ENCODE assay signal across 17 cellular contexts in the genomic region with DNA sequence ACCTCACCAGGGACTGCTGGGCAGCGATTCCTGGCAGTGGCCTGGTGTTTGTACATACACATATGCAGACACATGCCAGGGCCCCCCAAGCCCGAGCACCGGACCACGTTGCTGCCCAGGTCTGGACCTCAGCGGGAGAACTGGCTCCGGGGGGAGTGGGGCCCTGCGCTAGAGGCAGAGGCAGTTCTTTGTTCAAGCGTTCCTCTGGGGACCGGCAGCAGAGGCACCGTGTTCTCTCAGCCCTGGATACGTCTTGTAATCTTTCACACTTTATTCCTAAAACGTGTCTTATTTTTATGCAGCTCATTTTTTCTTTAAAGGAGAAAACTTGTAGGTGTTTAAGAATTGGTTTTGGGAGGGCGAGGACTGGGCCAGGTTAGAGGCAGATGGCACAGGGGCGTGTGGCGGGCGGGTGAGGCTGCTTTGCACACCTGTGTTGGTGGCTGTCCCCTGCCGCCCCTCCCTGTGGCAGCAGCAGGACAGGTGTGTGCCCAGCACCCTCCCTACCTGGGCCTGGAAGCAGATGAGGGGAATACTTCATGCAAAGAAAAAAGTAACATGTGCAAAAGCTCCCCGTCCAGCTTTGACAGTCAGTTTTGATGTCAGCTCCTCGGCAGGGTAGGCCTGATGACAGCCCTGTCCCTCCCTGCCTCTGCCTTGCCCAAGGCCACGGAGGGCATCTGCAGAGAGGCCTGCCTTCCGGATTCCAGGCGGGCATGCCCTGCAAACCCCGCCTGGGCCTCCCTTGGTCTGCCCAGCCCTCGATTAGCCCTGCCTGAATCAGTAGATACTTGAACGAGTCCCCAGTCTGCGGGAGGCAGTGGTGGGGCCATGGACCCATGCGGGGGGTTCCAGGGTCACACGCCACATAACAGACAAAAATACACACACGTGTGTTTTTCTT. TPM values are rescaled to one million over a fixed set of nuclear protein-coding genes. Genes with fewer than 3 reads are reported as not detected.
DNase-seq lines count a peak whose midpoint lies in the region; ATAC-seq, FAIRE-seq and TF ChIP-seq lines count a peak whose summit lies in the region.
"Had no signal": no experiment of that assay in that cellular context is flagged by ENCODE, and none has a peak within 500 bp of the region (broad histone marks: within the 10 kb centered on the region; RNA-seq: fewer than 3 reads in every experiment).

No MANE protein-coding gene starts in this region.

- BruUV-seq in HepG2 (replicated peaks; lab: Mats Ljungman, UMichigan): TSS peak; percentile 57

- H3K4me1 Mint-ChIP-seq in IgD-negative memory B cell (peaks cover 22 to 27% (median 25%) of the 10 kb centered on the region in 3 donors), T-cell (peaks cover 0 to 9% (median 6%) of the 10 kb centered on the region in 3 donors)

- intact Hi-C loops in HepG2 (cut with micrococcal nuclease; ENCODE audit: unreplicated experiment): loop anchor here (10.0 kb wide), 1 partner anchor 87 kb away; no protein-coding TSS in a partner anchor

- H2BK12ac ChIP-seq in H1 (ENCODE audit: low read depth, low read length): no peak overlapping the region

- H3K56ac ChIP-seq in H1 (replicated peaks; ENCODE audit: insufficient read length, low read depth, low read length): no peak overlapping the region

- TF ChIP-seq POLR2A in H1 (IDR thresholded peaks at IDR 0.05; ENCODE audit: control extremely low read depth in 1 of 2, low read depth in 2 of 2, low read length in 2 of 2): no peak
- no peak for TF ChIP-seq POLR2A in HepG2 (IDR thresholded peaks at IDR 0.05; ENCODE audit: insufficient read depth in 1 of 2, low read depth in 2 of 2, low read length in 2 of 2)

- H3K27me3 ChIP-seq in H1 (replicated peaks in 1 of 4; ENCODE audit: control insufficient read depth in 3 of 4, extremely low read depth in 1 of 4, insufficient read depth in 3 of 4, low read length in 3 of 4) (no peaks in the 10 kb centered on the region), HepG2 (ENCODE audit: control insufficient read depth in 1 of 2, insufficient read depth in 2 of 2, low read length in 2 of 2) (no peaks in the 10 kb centered on the region)
- H3K27me3 ChIP-seq: uterus had no signal

- no peak overlapping the region for H3K18ac ChIP-seq in H1 (ENCODE audit: extremely low read depth, low read length)

- H3K9ac ChIP-seq in H1 (replicated peaks in 1 of 4; ENCODE audit: extremely low read depth in 1 of 4, low read depth in 3 of 4, low read length in 3 of 4) (no peak overlapping the region), HepG2 (ENCODE audit: insufficient read depth, low read depth, low read length) (no peak overlapping the region)

- H3K27ac ChIP-seq in 22Rv1 (peak overlapping the region; percentile 26; the same call in 1 of the 2 replicates), H1 (ENCODE audit: low read depth, low read length) (no peak overlapping the region), HepG2 (ENCODE audit: extremely low read length, insufficient read depth, low read length) (no peak overlapping the region)
- H3K27ac ChIP-seq: uterus had no signal

- H3K27ac Mint-ChIP-seq in IgD-negative memory B cell: peak overlapping the region in 2 of 3 donors; percentile 46 to 93
- no peak overlapping the region for H3K27ac Mint-ChIP-seq in T-cell
- H3K27ac Mint-ChIP-seq: activated naive CD4-positive, alpha-beta T cell treated with anti-CD3 and anti-CD28 coated beads, Interleukin-2, amount 10 ng/mL, durations not matched to agents 7 days and 5 days had no signal

- DNase-seq in H1 (ENCODE audit: low read depth in 1 of 2, low spot score in 2 of 2) (no peak), HepG2 (ENCODE audit: low spot score) (no peak), T-cell (no peak), HUDEP-2 (lab: John Stamatoyannopoulos, UW; ENCODE audit: unreplicated experiment in 76 of 76) (no peak), DMS79 treated with DMSO at 0.1 percent for 48 hours (lab: John Stamatoyannopoulos, UW) (no peak)
- DNase-seq: activated CD4-positive, alpha-beta T cell treated with anti-CD3 and anti-CD28 coated beads, Interleukin-2, amount 50 U/mL, for 4 hours; activated naive CD4-positive, alpha-beta T cell treated with anti-CD3 and anti-CD28 coated beads, Interleukin-2, amount 10 ng/mL, durations not matched to agents 7 days and 5 days; dermis blood vessel endothelial cell; Karpas-422; mesendoderm; NCI-H1105; retina; stimulated activated naive CD8-positive, alpha-beta T cell treated with anti-CD3 and anti-CD28 coated beads, Interleukin-15, Interleukin-2, amounts not matched to agents 100 U/mL and 50 U/mL, for 24 hours; uterus had no signal

- H4K8ac ChIP-seq in H1 (ENCODE audit: extremely low read depth, insufficient read depth, low read length): peak overlapping the region; percentile 35; the same call in 1 of the 2 replicates

- no peaks in the 10 kb centered on the region for H3K27me3 Mint-ChIP-seq in IgD-negative memory B cell
- H3K27me3 Mint-ChIP-seq in T-cell: no peaks in the 10 kb centered on the region
- H3K27me3 Mint-ChIP-seq: activated naive CD4-positive, alpha-beta T cell treated with anti-CD3 and anti-CD28 coated beads, Interleukin-2, amount 10 ng/mL, durations not matched to agents 7 days and 5 days had no signal

- TF ChIP-seq CTCF in 22Rv1 (IDR thresholded peaks at IDR 0.05) (no peak), H1 (IDR thresholded peaks at IDR 0.05; ENCODE audit: control extremely low read depth in 1 of 3, insufficient read depth in 1 of 3, low read depth in 1 of 3, low read length in 3 of 3) (no peak), HepG2 (CRISPR knock-in tag; IDR thresholded peaks at IDR 0.05) (no peak)

- H3K36me3 Mint-ChIP-seq in IgD-negative memory B cell: no peaks in the 10 kb centered on the region
- H3K36me3 Mint-ChIP-seq in T-cell: peaks cover 9% of the 10 kb centered on the region

- H4K91ac ChIP-seq in H1 (replicated peaks; ENCODE audit: insufficient read length, low read length): no peak overlapping the region

- FAIRE-seq in H1 (lab: Jason Lieb, UNC) (no peak), HepG2 (lab: Jason Lieb, UNC) (no peak)

- no peaks in the 10 kb centered on the region for H3K79me1 ChIP-seq in H1 (ENCODE audit: low read depth, low read length)

- in situ Hi-C loops in HepG2 (cut with HindIII; ENCODE audit: extremely low pct_ligation_motif_present, low pct_unique_long_range_greater_than_20kb): no loop called here

- no peak overlapping the region for H3K4ac ChIP-seq in H1 (replicated peaks; ENCODE audit: insufficient read length, low read depth, low read length)

- no peak overlapping the region for H2BK15ac ChIP-seq in H1 (ENCODE audit: low read length)

- peak overlapping the region in 2 of 4 donors; percentile 18 to 81 for H3K4me3 Mint-ChIP-seq in IgD-negative memory B cell
- no peak overlapping the region for H3K4me3 Mint-ChIP-seq in T-cell
- H3K4me3 Mint-ChIP-seq: activated naive CD4-positive, alpha-beta T cell treated with anti-CD3 and anti-CD28 coated beads, Interleukin-2, amount 10 ng/mL, durations not matched to agents 7 days and 5 days had no signal

- H3K14ac ChIP-seq in H1 (ENCODE audit: insufficient read length): no peak overlapping the region

- no peak overlapping the region for H3K4me3 ChIP-seq in H1 (ENCODE audit: extremely low read depth in 1 of 4, insufficient read depth in 2 of 4, low read depth in 3 of 4, low read length in 4 of 4)
- H3K4me3 ChIP-seq in HepG2 (replicated peaks in 1 of 3; ENCODE audit: insufficient read depth in 1 of 3, low read depth in 2 of 3, low read length in 3 of 3): no peak overlapping the region
- H3K4me3 ChIP-seq: uterus had no signal

- H2AFZ ChIP-seq in H1 (ENCODE audit: low read length) (no peak overlapping the region), HepG2 (ENCODE audit: low read length) (no peak overlapping the region)

- H3K9me3 Mint-ChIP-seq in IgD-negative memory B cell (no peaks in the 10 kb centered on the region), T-cell (no peaks in the 10 kb centered on the region)
- H3K9me3 Mint-ChIP-seq: activated naive CD4-positive, alpha-beta T cell treated with anti-CD3 and anti-CD28 coated beads, Interleukin-2, amount 10 ng/mL, durations not matched to agents 7 days and 5 days had no signal

- ATAC-seq in HepG2: no peak
- ATAC-seq in T-cell (replicated peaks in 1 of 4): no peak
- ATAC-seq in HG02970 (IDR thresholded peaks at IDR 0.05; ENCODE audit: low FRiP score, unreplicated experiment): no peak
- ATAC-seq: stimulated activated naive CD8-positive, alpha-beta T cell treated with anti-CD3 and anti-CD28 coated beads, Interleukin-15, Interleukin-2, amounts not matched to agents 100 U/mL and 50 U/mL, for 24 hours had no signal

- WGBS in H1 (ENCODE audit: extremely low coverage in 1 of 2, insufficient coverage in 1 of 2, insufficient read length in 1 of 2, insufficient replicate concordance in 2 of 2, low coverage in 1 of 2, low lambda C conversion rate in 2 of 2, missing lambda C conversion rate in 1 of 2), 2 experiments: 88% methylated on average over 29 of the region's 29 CpGs; no CpG with 5 or more reads in 1 of the 2 experiments
- WGBS in HepG2 (ENCODE audit: low lambda C conversion rate): 86% methylated on average over 25 of the region's 29 CpGs

- H3K79me2 ChIP-seq in H1 (ENCODE audit: control insufficient read depth in 1 of 2, insufficient read depth in 2 of 2, low read length in 2 of 2): no peaks in the 10 kb centered on the region
- H3K79me2 ChIP-seq in HepG2 (ENCODE audit: insufficient read depth, low read length): no peaks in the 10 kb centered on the region

- no peak for TF ChIP-seq RAD21 in H1 (IDR thresholded peaks at IDR 0.05 in 1 of 2, conservative IDR thresholded peaks at IDR 0.05 in 1 of 2; ENCODE audit: low read depth in 2 of 2, low read length in 2 of 2)
- no peak for TF ChIP-seq RAD21 in HepG2 (CRISPR knock-in tag; IDR thresholded peaks at IDR 0.05)

- peaks cover 4% of the 10 kb centered on the region; the same call in 1 of the 2 replicates for H3K23me2 ChIP-seq in H1 (ENCODE audit: low read depth, low read length)

- no peak overlapping the region for H2BK20ac ChIP-seq in H1 (ENCODE audit: low read length)

- CTCF ChIA-PET in H1 (lab: Charles Lee; ENCODE audit: partially characterized antibody): interaction anchor here (1.0 kb wide), 1 partner anchor 790 kb away, joined by 3 read pairs; no protein-coding TSS in a partner anchor
- CTCF ChIA-PET in HepG2 (lab: Yijun Ruan, JAX; ENCODE audit: low intra/inter-chr PET ratio, low total read pairs): no interaction called here
- CTCF ChIA-PET in T-cell (lab: Charles Lee): no interaction called here

- TF ChIP-seq EP300 in H1 (IDR thresholded peaks at IDR 0.05; ENCODE audit: borderline replicate concordance in 1 of 2, low read depth in 2 of 2, low read length in 2 of 2): no peak
- TF ChIP-seq EP300 in HepG2 (IDR thresholded peaks at IDR 0.05; ENCODE audit: low read depth in 2 of 2, low read length in 2 of 2): no peak
- no peak for TF ChIP-seq EP300 in HepG2 (CRISPR knock-in tag; IDR thresholded peaks at IDR 0.05; ENCODE audit: borderline replicate concordance)

- H3K23ac ChIP-seq in H1 (ENCODE audit: insufficient read length): no peak overlapping the region

- POLR2A ChIA-PET in H1 (lab: Charles Lee; ENCODE audit: partially characterized antibody) (interaction anchor here (1.0 to 4.8 kb wide), 4 partner anchors 6 to 23 kb away, joined by 3 to 33 read pairs (median 16); partner anchors contain the start of gene PUS1), HepG2 (lab: Yijun Ruan, JAX) (no interaction called here), T-cell (lab: Charles Lee) (no interaction called here)

- no peak overlapping the region; the same call in 1 of the 2 replicates for H2BK5ac ChIP-seq in H1 (ENCODE audit: low read depth, low read length)

- no peak overlapping the region for H2AK5ac ChIP-seq in H1 (ENCODE audit: low read depth, low read length)

- H4K20me1 ChIP-seq in H1 (replicated peaks in 1 of 2; ENCODE audit: control insufficient read depth in 1 of 2, insufficient read depth in 2 of 2, low read length in 2 of 2) (peaks cover 0 to 11% of the 10 kb centered on the region in 2 experiments), HepG2 (ENCODE audit: insufficient read depth, low read length) (no peaks in the 10 kb centered on the region)

- H4K5ac ChIP-seq in H1 (ENCODE audit: insufficient read length, low read depth, low read length): no peak overlapping the region

- H3K4me1 ChIP-seq in H1 (replicated peaks in 1 of 4; ENCODE audit: control insufficient read depth in 3 of 4, insufficient read depth in 4 of 4, low read length in 3 of 4) (no peaks in the 10 kb centered on the region), HepG2 (ENCODE audit: insufficient read depth, low read length) (no peaks in the 10 kb centered on the region)
- H3K4me1 ChIP-seq: uterus had no signal

- no peaks in the 10 kb centered on the region for H3K9me3 ChIP-seq in H1 (ENCODE audit: insufficient read depth in 2 of 2, low read depth in 1 of 2, low read length in 1 of 2)
- H3K9me3 ChIP-seq in HepG2 (ENCODE audit: low read length): no peaks in the 10 kb centered on the region
- H3K9me3 ChIP-seq: uterus had no signal

- no peak overlapping the region for H2BK120ac ChIP-seq in H1 (replicated peaks; ENCODE audit: low read depth, low read length)

- H3K36me3 ChIP-seq in H1 (ENCODE audit: control insufficient read depth in 2 of 4, insufficient read depth in 4 of 4, low read length in 3 of 4) (peaks cover 4 to 27% (median 10%) of the 10 kb centered on the region in 4 experiments; a peak in 6 of 8 replicates), HepG2 (replicated peaks in 1 of 2; ENCODE audit: control insufficient read depth in 1 of 2, insufficient read depth in 2 of 2, low read length in 2 of 2) (peaks cover 4 to 13% of the 10 kb centered on the region in 2 experiments; a peak in 4 of 5 replicates)
- H3K36me3 ChIP-seq: uterus had no signal

- H3K4me2 ChIP-seq in H1 (ENCODE audit: insufficient read depth in 1 of 2, low read depth in 2 of 2, low read length in 2 of 2) (no peak overlapping the region), HepG2 (ENCODE audit: low read depth, low read length) (no peak overlapping the region)

RNA-seq across cellular contexts. Expression of gene PUS1, which starts 7.0 kb away (rescaled TPM):
- 45.5 TPM for polyA plus RNA-seq in IgD-negative memory B cell
- 81.2 and 82.5 TPM in 2 replicates for total RNA-seq in H1 (2021; fragmentation: NEBNext Ultra II Directional; extraction: Animal tissue kit (Norgen Biotek cat#: 25700))
- polyA plus RNA-seq in H1 (2011; rRNA removed): 48.1 and 65.7 TPM in 2 replicates
- 74.1 TPM for polyA plus RNA-seq in H1 (2011; cell fraction: cytosol; rRNA removed)
- polyA plus RNA-seq in H1 (2011; cell fraction: nucleus; rRNA removed): 85.2 TPM
- 57.7 to 80.3 TPM (median 73.5 TPM) in 4 replicates for polyA plus RNA-seq in H1 (2012, experiment 1 of 2)
- 51.6 TPM for polyA plus RNA-seq in H1 (2012, experiment 2 of 2)
- 42.1 TPM for polyA plus RNA-seq in H1 (2013, experiment 1 of 2)
- 42.7 TPM for polyA plus RNA-seq in H1 (2013, experiment 2 of 2)
- polyA minus RNA-seq in H1 (2011; rRNA and poly(A)+ RNA removed): 28.4 and 37.6 TPM in 2 replicates
- 50.9 TPM for polyA minus RNA-seq in H1 (2011; cell fraction: cytosol; rRNA and poly(A)+ RNA removed)
- 40.6 TPM for polyA minus RNA-seq in H1 (2011; cell fraction: nucleus; rRNA and poly(A)+ RNA removed)
- 23.5 and 24.7 TPM in 2 replicates for total RNA-seq in HepG2 (2016; rRNA removed; fragmentation: Illumina TruSeq; extraction: Trizol)
- 6.6 and 7.1 TPM in 2 replicates for total RNA-seq in HepG2 (2016; cell fraction: cytosol; rRNA removed; fragmentation: Illumina TruSeq; extraction: Trizol; ENCODE audit: low read depth)
- total RNA-seq in HepG2 (2016; cell fraction: insoluble cytoplasmic fraction; rRNA removed; fragmentation: Illumina TruSeq; extraction: Trizol): 21.9 and 25.6 TPM in 2 replicates
- total RNA-seq in HepG2 (2016; cell fraction: membrane; rRNA removed; fragmentation: Illumina TruSeq; extraction: Trizol): 11.7 and 15.8 TPM in 2 replicates
- 22.3 and 22.5 TPM in 2 replicates for total RNA-seq in HepG2 (2016; cell fraction: nucleus; rRNA removed; fragmentation: Illumina TruSeq; extraction: Trizol)
- 19.2 and 28.3 TPM in 2 replicates for polyA plus RNA-seq in HepG2 (2011; rRNA removed)
- polyA plus RNA-seq in HepG2 (2011; cell fraction: cytosol; rRNA removed): 18.9 and 22.1 TPM in 2 replicates
- 51.5 and 61.7 TPM in 2 replicates for polyA plus RNA-seq in HepG2 (2011; cell fraction: nucleus; rRNA removed)
- 16.6 and 23.7 TPM in 2 replicates for polyA plus RNA-seq in HepG2 (2012)
- 6.6 and 8.0 TPM in 2 replicates for polyA plus RNA-seq in HepG2 (2016; cell fraction: cytosol; fragmentation: Illumina TruSeq; extraction: Trizol; ENCODE audit: low read depth)
- 37.8 and 38.4 TPM in 2 replicates for polyA plus RNA-seq in HepG2 (2016; cell fraction: insoluble cytoplasmic fraction; fragmentation: Illumina TruSeq; extraction: Trizol; ENCODE audit: low read depth)
- 14.2 and 18.7 TPM in 2 replicates for polyA plus RNA-seq in HepG2 (2016; cell fraction: membrane; fragmentation: Illumina TruSeq; extraction: Trizol; ENCODE audit: low read depth)
- 70.5 and 72.7 TPM in 2 replicates for polyA plus RNA-seq in HepG2 (2016; cell fraction: nucleus; fragmentation: Illumina TruSeq; extraction: Trizol; ENCODE audit: insufficient read depth, low read depth)
- polyA minus RNA-seq in HepG2 (2011; rRNA and poly(A)+ RNA removed; ENCODE audit: low replicate concordance): 26.1 and 71.1 TPM in 2 replicates
- polyA minus RNA-seq in HepG2 (2011; cell fraction: cytosol; rRNA and poly(A)+ RNA removed): 10.4 and 12.3 TPM in 2 replicates
- 31.2 and 34.2 TPM in 2 replicates for polyA minus RNA-seq in HepG2 (2011; cell fraction: nucleus; rRNA and poly(A)+ RNA removed)
- total RNA-seq in T-cell: 10 to 100 TPM; 27.8 to 71.4 (median 66.5) TPM

RNA-seq across cellular contexts. Expression of gene EP400, which starts 27.6 kb away (rescaled TPM):
- polyA plus RNA-seq in IgD-negative memory B cell (11.1 TPM), H1 (2011; rRNA removed) (13.1 and 16.2 TPM in 2 replicates), HepG2 (2011; rRNA removed) (4.2 and 4.9 TPM in 2 replicates)
- total RNA-seq in H1 (2021; fragmentation: NEBNext Ultra II Directional; extraction: Animal tissue kit (Norgen Biotek cat#: 25700)): 69.6 and 69.7 TPM in 2 replicates
- 9.9 TPM for polyA plus RNA-seq in H1 (2011; cell fraction: cytosol; rRNA removed)
- polyA plus RNA-seq in H1 (2011; cell fraction: nucleus; rRNA removed): 43.9 TPM
- 41.3 to 47.5 TPM (median 44.4 TPM) in 4 replicates for polyA plus RNA-seq in H1 (2012, experiment 1 of 2)
- 14.9 TPM for polyA plus RNA-seq in H1 (2012, experiment 2 of 2)
- polyA plus RNA-seq in H1 (2013, experiment 1 of 2): 29.6 TPM
- polyA plus RNA-seq in H1 (2013, experiment 2 of 2): 24.5 TPM
- polyA minus RNA-seq in H1 (2011; rRNA and poly(A)+ RNA removed): 22.0 and 23.0 TPM in 2 replicates
- 27.4 TPM for polyA minus RNA-seq in H1 (2011; cell fraction: cytosol; rRNA and poly(A)+ RNA removed)
- 33.5 TPM for polyA minus RNA-seq in H1 (2011; cell fraction: nucleus; rRNA and poly(A)+ RNA removed)
- total RNA-seq in HepG2 (2016; rRNA removed; fragmentation: Illumina TruSeq; extraction: Trizol) (5.0 and 8.4 TPM in 2 replicates), T-cell (10 to 100 TPM; 75.7 to 84.3 (median 79.2) TPM)
- 4.7 TPM in 2 replicates for total RNA-seq in HepG2 (2016; cell fraction: cytosol; rRNA removed; fragmentation: Illumina TruSeq; extraction: Trizol; ENCODE audit: low read depth)
- 3.7 and 7.0 TPM in 2 replicates for total RNA-seq in HepG2 (2016; cell fraction: insoluble cytoplasmic fraction; rRNA removed; fragmentation: Illumina TruSeq; extraction: Trizol)
- 6.0 and 6.1 TPM in 2 replicates for total RNA-seq in HepG2 (2016; cell fraction: membrane; rRNA removed; fragmentation: Illumina TruSeq; extraction: Trizol)
- total RNA-seq in HepG2 (2016; cell fraction: nucleus; rRNA removed; fragmentation: Illumina TruSeq; extraction: Trizol): 13.3 and 16.0 TPM in 2 replicates
- 2.4 and 3.4 TPM in 2 replicates for polyA plus RNA-seq in HepG2 (2011; cell fraction: cytosol; rRNA removed)
- polyA plus RNA-seq in HepG2 (2011; cell fraction: nucleus; rRNA removed): 23.5 and 23.6 TPM in 2 replicates
- polyA plus RNA-seq in HepG2 (2012): 16.1 and 16.9 TPM in 2 replicates
- 1.1 TPM in 2 replicates for polyA plus RNA-seq in HepG2 (2016; cell fraction: cytosol; fragmentation: Illumina TruSeq; extraction: Trizol; ENCODE audit: low read depth)
- polyA plus RNA-seq in HepG2 (2016; cell fraction: insoluble cytoplasmic fraction; fragmentation: Illumina TruSeq; extraction: Trizol; ENCODE audit: low read depth): 11.0 and 15.9 TPM in 2 replicates
- 2.6 and 2.7 TPM in 2 replicates for polyA plus RNA-seq in HepG2 (2016; cell fraction: membrane; fragmentation: Illumina TruSeq; extraction: Trizol; ENCODE audit: low read depth)
- 43.2 and 47.1 TPM in 2 replicates for polyA plus RNA-seq in HepG2 (2016; cell fraction: nucleus; fragmentation: Illumina TruSeq; extraction: Trizol; ENCODE audit: insufficient read depth, low read depth)
- polyA minus RNA-seq in HepG2 (2011; rRNA and poly(A)+ RNA removed; ENCODE audit: low replicate concordance): 7.5 and 11.1 TPM in 2 replicates
- polyA minus RNA-seq in HepG2 (2011; cell fraction: cytosol; rRNA and poly(A)+ RNA removed): 7.5 and 8.3 TPM in 2 replicates
- 16.2 and 18.8 TPM in 2 replicates for polyA minus RNA-seq in HepG2 (2011; cell fraction: nucleus; rRNA and poly(A)+ RNA removed)

RNA-seq across cellular contexts. Expression of gene ULK1, which starts 27.7 kb away (rescaled TPM):
- polyA plus RNA-seq in IgD-negative memory B cell (1.6 TPM), H1 (2011; rRNA removed) (13.0 and 26.4 TPM in 2 replicates), HepG2 (2011; rRNA removed) (10.1 and 13.9 TPM in 2 replicates)
- total RNA-seq in H1 (2021; fragmentation: NEBNext Ultra II Directional; extraction: Animal tissue kit (Norgen Biotek cat#: 25700)): 44.1 and 48.5 TPM in 2 replicates
- polyA plus RNA-seq in H1 (2011; cell fraction: cytosol; rRNA removed): 11.9 TPM
- 127 TPM for polyA plus RNA-seq in H1 (2011; cell fraction: nucleus; rRNA removed)
- 26.7 to 43.8 TPM (median 39.0 TPM) in 4 replicates for polyA plus RNA-seq in H1 (2012, experiment 1 of 2)
- 26.9 TPM for polyA plus RNA-seq in H1 (2012, experiment 2 of 2)
- polyA plus RNA-seq in H1 (2013, experiment 1 of 2): 23.4 TPM
- polyA plus RNA-seq in H1 (2013, experiment 2 of 2): 23.0 TPM
- polyA minus RNA-seq in H1 (2011; rRNA and poly(A)+ RNA removed): 12.9 and 16.5 TPM in 2 replicates
- polyA minus RNA-seq in H1 (2011; cell fraction: cytosol; rRNA and poly(A)+ RNA removed): 29.4 TPM
- 42.7 TPM for polyA minus RNA-seq in H1 (2011; cell fraction: nucleus; rRNA and poly(A)+ RNA removed)
- total RNA-seq in HepG2 (2016; rRNA removed; fragmentation: Illumina TruSeq; extraction: Trizol) (1.7 and 2.8 TPM in 2 replicates), T-cell (10 to 100 TPM; 53.3 to 89.6 (median 57.8) TPM)
- total RNA-seq in HepG2 (2016; cell fraction: cytosol; rRNA removed; fragmentation: Illumina TruSeq; extraction: Trizol; ENCODE audit: low read depth): 1.9 and 2.4 TPM in 2 replicates
- 1.6 and 3.3 TPM in 2 replicates for total RNA-seq in HepG2 (2016; cell fraction: insoluble cytoplasmic fraction; rRNA removed; fragmentation: Illumina TruSeq; extraction: Trizol)
- 1.7 and 2.8 TPM in 2 replicates for total RNA-seq in HepG2 (2016; cell fraction: membrane; rRNA removed; fragmentation: Illumina TruSeq; extraction: Trizol)
- 4.9 and 6.0 TPM in 2 replicates for total RNA-seq in HepG2 (2016; cell fraction: nucleus; rRNA removed; fragmentation: Illumina TruSeq; extraction: Trizol)
- 2.2 and 3.2 TPM in 2 replicates for polyA plus RNA-seq in HepG2 (2011; cell fraction: cytosol; rRNA removed)
- 132 and 157 TPM in 2 replicates for polyA plus RNA-seq in HepG2 (2011; cell fraction: nucleus; rRNA removed)
- polyA plus RNA-seq in HepG2 (2012): 16.0 and 35.4 TPM in 2 replicates
- 0.21 and 0.24 TPM in 2 replicates for polyA plus RNA-seq in HepG2 (2016; cell fraction: cytosol; fragmentation: Illumina TruSeq; extraction: Trizol; ENCODE audit: low read depth)
- 3.6 and 5.0 TPM in 2 replicates for polyA plus RNA-seq in HepG2 (2016; cell fraction: insoluble cytoplasmic fraction; fragmentation: Illumina TruSeq; extraction: Trizol; ENCODE audit: low read depth)
- 0.60 and 0.72 TPM in 2 replicates for polyA plus RNA-seq in HepG2 (2016; cell fraction: membrane; fragmentation: Illumina TruSeq; extraction: Trizol; ENCODE audit: low read depth)
- polyA plus RNA-seq in HepG2 (2016; cell fraction: nucleus; fragmentation: Illumina TruSeq; extraction: Trizol; ENCODE audit: insufficient read depth, low read depth): 27.6 and 31.1 TPM in 2 replicates
- polyA minus RNA-seq in HepG2 (2011; rRNA and poly(A)+ RNA removed; ENCODE audit: low replicate concordance): 11.3 and 13.5 TPM in 2 replicates
- polyA minus RNA-seq in HepG2 (2011; cell fraction: cytosol; rRNA and poly(A)+ RNA removed): 7.8 and 10.2 TPM in 2 replicates
- polyA minus RNA-seq in HepG2 (2011; cell fraction: nucleus; rRNA and poly(A)+ RNA removed): 15.5 and 17.8 TPM in 2 replicates

Comparison
In these comparisons a context has a peak if more than half of its experiments do, and no peak if none do; other contexts are left out.
1. H3K27ac Mint-ChIP-seq: peak in IgD-negative memory B cell (2 of 3); none in T-cell (0 of 2).